34 cellular contexts compared by ENCODE assay signal in genomic region chr12:26182377-26182776, GRCh38.
"Had no signal": no experiment of that assay in that cellular context is flagged by ENCODE, and none has a peak within 500 bp of the region (broad histone marks: within the 10 kb centered on the region; RNA-seq: fewer than 3 reads in every experiment).

No MANE protein-coding gene starts in this region.

- H3K4me3 ChIP-seq: MG63 had no signal

- H3K36me3 ChIP-seq: MG63 had no signal

- DNase-seq: Karpas-422, Kasumi-1, MG63, MM.1S, MV-4-11, NCI-H1048, NCI-H1092, NCI-H1092 treated with DMSO at 0.1 percent for 48 hours, NCI-H1105, NCI-H1105 treated with DMSO at 0.1 percent for 48 hours, NCI-H1417, NCI-H1417 treated with DMSO at 0.1 percent for 48 hours, NCI-H1436, NCI-H1436 treated with DMSO at 0.1 percent for 48 hours, NCI-H146, NCI-H1694, NCI-H1694 treated with DMSO at 0.1 percent for 48 hours, NCI-H187, NCI-H187 treated with DMSO at 0.1 percent for 48 hours, NCI-H1930, NCI-H2029, NCI-H2029 treated with DMSO at 0.1 percent for 48 hours, NCI-H2081, NCI-H2081 treated with DMSO at 0.1 percent for 48 hours, NCI-H2107, NCI-H2171, NCI-H2171 treated with DMSO at 0.1 percent for 48 hours, NCI-H2227 treated with DMSO at 0.1 percent for 48 hours, NCI-H226, NCI-H345, NCI-H446, NCI-H446 treated with DMSO at 0.1 percent for 48 hours, NCI-H510A, NCI-H510A treated with DMSO at 0.1 percent for 48 hours had no signal

- H3K9me3 ChIP-seq: MG63 had no signal
